ENCODE assay signal across 1 cellular context in the genomic region with DNA sequence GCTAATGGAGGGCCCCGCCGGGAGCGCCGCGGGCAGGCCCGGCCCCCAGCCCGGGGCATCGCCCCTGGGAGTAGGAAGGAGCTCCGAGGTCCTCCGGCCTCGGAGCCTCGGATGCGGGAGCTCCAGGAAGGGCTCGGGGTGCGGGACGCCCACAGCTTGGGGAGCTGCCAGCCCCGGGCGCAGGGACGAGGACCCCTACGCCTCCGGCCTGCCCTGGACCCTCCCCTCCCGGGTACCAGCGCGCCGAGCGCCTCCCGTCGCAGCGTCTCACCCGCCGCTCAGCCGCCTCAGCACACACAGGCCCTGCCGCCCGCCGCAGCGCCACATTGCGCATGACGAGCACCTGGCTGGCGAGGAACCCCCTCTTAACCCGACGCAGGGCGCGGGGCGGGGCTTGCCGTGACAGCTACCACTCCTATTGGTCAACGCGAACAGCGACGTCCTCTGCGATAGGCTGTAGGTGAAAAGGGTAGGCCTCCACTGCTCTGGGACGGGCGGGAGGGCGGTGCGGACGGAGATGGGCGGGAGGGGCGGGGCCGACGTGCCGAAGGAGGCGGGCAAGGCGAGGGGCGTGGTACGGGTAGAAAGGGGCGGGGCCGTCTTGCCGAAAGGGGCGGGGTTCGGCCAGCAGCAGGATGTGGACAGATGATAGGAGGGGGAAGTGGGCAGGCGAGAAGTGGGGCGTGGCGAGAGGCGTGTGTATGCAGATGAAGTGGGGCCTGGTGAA.
TF ChIP-seq lines count a peak whose summit lies in the region.

A gene with protein sequence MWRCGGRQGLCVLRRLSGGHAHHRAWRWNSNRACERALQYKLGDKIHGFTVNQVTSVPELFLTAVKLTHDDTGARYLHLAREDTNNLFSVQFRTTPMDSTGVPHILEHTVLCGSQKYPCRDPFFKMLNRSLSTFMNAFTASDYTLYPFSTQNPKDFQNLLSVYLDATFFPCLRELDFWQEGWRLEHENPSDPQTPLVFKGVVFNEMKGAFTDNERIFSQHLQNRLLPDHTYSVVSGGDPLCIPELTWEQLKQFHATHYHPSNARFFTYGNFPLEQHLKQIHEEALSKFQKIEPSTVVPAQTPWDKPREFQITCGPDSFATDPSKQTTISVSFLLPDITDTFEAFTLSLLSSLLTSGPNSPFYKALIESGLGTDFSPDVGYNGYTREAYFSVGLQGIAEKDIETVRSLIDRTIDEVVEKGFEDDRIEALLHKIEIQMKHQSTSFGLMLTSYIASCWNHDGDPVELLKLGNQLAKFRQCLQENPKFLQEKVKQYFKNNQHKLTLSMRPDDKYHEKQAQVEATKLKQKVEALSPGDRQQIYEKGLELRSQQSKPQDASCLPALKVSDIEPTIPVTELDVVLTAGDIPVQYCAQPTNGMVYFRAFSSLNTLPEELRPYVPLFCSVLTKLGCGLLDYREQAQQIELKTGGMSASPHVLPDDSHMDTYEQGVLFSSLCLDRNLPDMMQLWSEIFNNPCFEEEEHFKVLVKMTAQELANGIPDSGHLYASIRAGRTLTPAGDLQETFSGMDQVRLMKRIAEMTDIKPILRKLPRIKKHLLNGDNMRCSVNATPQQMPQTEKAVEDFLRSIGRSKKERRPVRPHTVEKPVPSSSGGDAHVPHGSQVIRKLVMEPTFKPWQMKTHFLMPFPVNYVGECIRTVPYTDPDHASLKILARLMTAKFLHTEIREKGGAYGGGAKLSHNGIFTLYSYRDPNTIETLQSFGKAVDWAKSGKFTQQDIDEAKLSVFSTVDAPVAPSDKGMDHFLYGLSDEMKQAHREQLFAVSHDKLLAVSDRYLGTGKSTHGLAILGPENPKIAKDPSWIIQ (minus strand): TSS at position 337 of the 727 bp plus-strand sequence. CDS start 10 bp downstream, at position 327.

TF ChIP-seq in H1, 55 proteins besides CTCF, POLR2A, EP300 and RAD21:
- TF ChIP-seq, protein P1, sequence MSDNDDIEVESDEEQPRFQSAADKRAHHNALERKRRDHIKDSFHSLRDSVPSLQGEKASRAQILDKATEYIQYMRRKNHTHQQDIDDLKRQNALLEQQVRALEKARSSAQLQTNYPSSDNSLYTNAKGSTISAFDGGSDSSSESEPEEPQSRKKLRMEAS (IDR thresholded peaks at IDR 0.05), result peak; percentile 87
- no peak for TF ChIP-seq CTBP2 (IDR thresholded peaks at IDR 0.05; ENCODE audit: borderline replicate concordance, insufficient read depth, insufficient read length, low read length)
- TF ChIP-seq, protein P2, sequence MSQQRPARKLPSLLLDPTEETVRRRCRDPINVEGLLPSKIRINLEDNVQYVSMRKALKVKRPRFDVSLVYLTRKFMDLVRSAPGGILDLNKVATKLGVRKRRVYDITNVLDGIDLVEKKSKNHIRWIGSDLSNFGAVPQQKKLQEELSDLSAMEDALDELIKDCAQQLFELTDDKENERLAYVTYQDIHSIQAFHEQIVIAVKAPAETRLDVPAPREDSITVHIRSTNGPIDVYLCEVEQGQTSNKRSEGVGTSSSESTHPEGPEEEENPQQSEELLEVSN (IDR thresholded peaks at IDR 0.05), result peak; percentile 63; the same call in 1 of the 2 replicates
- TF ChIP-seq CEBPB (IDR thresholded peaks at IDR 0.05; ENCODE audit: low read depth, low read length), result no peak
- TF ChIP-seq, protein P3, sequence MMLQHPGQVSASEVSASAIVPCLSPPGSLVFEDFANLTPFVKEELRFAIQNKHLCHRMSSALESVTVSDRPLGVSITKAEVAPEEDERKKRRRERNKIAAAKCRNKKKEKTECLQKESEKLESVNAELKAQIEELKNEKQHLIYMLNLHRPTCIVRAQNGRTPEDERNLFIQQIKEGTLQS (IDR thresholded peaks at IDR 0.05; ENCODE audit: insufficient read depth, low read depth, low read length), result no peak
- peak; percentile 70 for TF ChIP-seq CREB1 (IDR thresholded peaks at IDR 0.05)
- TF ChIP-seq CHD2 (IDR thresholded peaks at IDR 0.05; ENCODE audit: low read length), result peak; percentile 59; the same call in 1 of the 2 replicates
- TF ChIP-seq SP1 (IDR thresholded peaks at IDR 0.05; ENCODE audit: low read depth, low read length), result no peak
- TF ChIP-seq ZNF274 (IDR thresholded peaks at IDR 0.05; ENCODE audit: borderline replicate concordance, extremely low read depth, low read length), result no peak
- TF ChIP-seq TAF1 (IDR thresholded peaks at IDR 0.05; ENCODE audit: low read depth, low read length), result peak; percentile 89
- peak in 1 of 2 experiments; percentile 31; a peak in 1 of 4 replicates for TF ChIP-seq SIN3A (conservative IDR thresholded peaks at IDR 0.05 in 1 of 2, IDR thresholded peaks at IDR 0.05 in 1 of 2; ENCODE audit: low read depth in 1 of 2, low read length in 2 of 2)
- peak; percentile 96 for TF ChIP-seq POLR2AphosphoS5 (IDR thresholded peaks at IDR 0.05; ENCODE audit: low read depth, low read length)
- peak; percentile 94 for TF ChIP-seq TBP (IDR thresholded peaks at IDR 0.05; ENCODE audit: low read depth, low read length)
- peak; percentile 68 for TF ChIP-seq ASH2L (IDR thresholded peaks at IDR 0.05; ENCODE audit: low read length)
- TF ChIP-seq PHF8 (conservative IDR thresholded peaks at IDR 0.05; ENCODE audit: low read depth, low read length), result peak; percentile 82
- TF ChIP-seq SRF (IDR thresholded peaks at IDR 0.05; ENCODE audit: low read depth, low read length), result no peak
- TF ChIP-seq, protein P4, sequence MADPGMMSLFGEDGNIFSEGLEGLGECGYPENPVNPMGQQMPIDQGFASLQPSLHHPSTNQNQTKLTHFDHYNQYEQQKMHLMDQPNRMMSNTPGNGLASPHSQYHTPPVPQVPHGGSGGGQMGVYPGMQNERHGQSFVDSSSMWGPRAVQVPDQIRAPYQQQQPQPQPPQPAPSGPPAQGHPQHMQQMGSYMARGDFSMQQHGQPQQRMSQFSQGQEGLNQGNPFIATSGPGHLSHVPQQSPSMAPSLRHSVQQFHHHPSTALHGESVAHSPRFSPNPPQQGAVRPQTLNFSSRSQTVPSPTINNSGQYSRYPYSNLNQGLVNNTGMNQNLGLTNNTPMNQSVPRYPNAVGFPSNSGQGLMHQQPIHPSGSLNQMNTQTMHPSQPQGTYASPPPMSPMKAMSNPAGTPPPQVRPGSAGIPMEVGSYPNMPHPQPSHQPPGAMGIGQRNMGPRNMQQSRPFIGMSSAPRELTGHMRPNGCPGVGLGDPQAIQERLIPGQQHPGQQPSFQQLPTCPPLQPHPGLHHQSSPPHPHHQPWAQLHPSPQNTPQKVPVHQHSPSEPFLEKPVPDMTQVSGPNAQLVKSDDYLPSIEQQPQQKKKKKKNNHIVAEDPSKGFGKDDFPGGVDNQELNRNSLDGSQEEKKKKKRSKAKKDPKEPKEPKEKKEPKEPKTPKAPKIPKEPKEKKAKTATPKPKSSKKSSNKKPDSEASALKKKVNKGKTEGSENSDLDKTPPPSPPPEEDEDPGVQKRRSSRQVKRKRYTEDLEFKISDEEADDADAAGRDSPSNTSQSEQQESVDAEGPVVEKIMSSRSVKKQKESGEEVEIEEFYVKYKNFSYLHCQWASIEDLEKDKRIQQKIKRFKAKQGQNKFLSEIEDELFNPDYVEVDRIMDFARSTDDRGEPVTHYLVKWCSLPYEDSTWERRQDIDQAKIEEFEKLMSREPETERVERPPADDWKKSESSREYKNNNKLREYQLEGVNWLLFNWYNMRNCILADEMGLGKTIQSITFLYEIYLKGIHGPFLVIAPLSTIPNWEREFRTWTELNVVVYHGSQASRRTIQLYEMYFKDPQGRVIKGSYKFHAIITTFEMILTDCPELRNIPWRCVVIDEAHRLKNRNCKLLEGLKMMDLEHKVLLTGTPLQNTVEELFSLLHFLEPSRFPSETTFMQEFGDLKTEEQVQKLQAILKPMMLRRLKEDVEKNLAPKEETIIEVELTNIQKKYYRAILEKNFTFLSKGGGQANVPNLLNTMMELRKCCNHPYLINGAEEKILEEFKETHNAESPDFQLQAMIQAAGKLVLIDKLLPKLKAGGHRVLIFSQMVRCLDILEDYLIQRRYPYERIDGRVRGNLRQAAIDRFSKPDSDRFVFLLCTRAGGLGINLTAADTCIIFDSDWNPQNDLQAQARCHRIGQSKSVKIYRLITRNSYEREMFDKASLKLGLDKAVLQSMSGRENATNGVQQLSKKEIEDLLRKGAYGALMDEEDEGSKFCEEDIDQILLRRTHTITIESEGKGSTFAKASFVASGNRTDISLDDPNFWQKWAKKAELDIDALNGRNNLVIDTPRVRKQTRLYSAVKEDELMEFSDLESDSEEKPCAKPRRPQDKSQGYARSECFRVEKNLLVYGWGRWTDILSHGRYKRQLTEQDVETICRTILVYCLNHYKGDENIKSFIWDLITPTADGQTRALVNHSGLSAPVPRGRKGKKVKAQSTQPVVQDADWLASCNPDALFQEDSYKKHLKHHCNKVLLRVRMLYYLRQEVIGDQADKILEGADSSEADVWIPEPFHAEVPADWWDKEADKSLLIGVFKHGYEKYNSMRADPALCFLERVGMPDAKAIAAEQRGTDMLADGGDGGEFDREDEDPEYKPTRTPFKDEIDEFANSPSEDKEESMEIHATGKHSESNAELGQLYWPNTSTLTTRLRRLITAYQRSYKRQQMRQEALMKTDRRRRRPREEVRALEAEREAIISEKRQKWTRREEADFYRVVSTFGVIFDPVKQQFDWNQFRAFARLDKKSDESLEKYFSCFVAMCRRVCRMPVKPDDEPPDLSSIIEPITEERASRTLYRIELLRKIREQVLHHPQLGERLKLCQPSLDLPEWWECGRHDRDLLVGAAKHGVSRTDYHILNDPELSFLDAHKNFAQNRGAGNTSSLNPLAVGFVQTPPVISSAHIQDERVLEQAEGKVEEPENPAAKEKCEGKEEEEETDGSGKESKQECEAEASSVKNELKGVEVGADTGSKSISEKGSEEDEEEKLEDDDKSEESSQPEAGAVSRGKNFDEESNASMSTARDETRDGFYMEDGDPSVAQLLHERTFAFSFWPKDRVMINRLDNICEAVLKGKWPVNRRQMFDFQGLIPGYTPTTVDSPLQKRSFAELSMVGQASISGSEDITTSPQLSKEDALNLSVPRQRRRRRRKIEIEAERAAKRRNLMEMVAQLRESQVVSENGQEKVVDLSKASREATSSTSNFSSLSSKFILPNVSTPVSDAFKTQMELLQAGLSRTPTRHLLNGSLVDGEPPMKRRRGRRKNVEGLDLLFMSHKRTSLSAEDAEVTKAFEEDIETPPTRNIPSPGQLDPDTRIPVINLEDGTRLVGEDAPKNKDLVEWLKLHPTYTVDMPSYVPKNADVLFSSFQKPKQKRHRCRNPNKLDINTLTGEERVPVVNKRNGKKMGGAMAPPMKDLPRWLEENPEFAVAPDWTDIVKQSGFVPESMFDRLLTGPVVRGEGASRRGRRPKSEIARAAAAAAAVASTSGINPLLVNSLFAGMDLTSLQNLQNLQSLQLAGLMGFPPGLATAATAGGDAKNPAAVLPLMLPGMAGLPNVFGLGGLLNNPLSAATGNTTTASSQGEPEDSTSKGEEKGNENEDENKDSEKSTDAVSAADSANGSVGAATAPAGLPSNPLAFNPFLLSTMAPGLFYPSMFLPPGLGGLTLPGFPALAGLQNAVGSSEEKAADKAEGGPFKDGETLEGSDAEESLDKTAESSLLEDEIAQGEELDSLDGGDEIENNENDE (IDR thresholded peaks at IDR 0.05; ENCODE audit: insufficient replicate concordance, low read length), result no peak
- peak; percentile 82 for TF ChIP-seq KDM4A (IDR thresholded peaks at IDR 0.05; ENCODE audit: low read depth, low read length, severe bottlenecking)
- TF ChIP-seq NRF1 (IDR thresholded peaks at IDR 0.05; ENCODE audit: low read depth, low read length), result peak; percentile 44
- TF ChIP-seq RNF2 (IDR thresholded peaks at IDR 0.05; ENCODE audit: borderline replicate concordance, low read depth, low read length, missing control alignments, poor library complexity, severe bottlenecking), result no peak
- no peak for TF ChIP-seq SP4 (IDR thresholded peaks at IDR 0.05; ENCODE audit: low read length)
- no peak for TF ChIP-seq BRCA1 (IDR thresholded peaks at IDR 0.05; ENCODE audit: low read depth, low read length)
TF ChIP-seq in H1: peak in this region for 12.
